ENCODE assay signal across 1 cellular context in the genomic region with DNA sequence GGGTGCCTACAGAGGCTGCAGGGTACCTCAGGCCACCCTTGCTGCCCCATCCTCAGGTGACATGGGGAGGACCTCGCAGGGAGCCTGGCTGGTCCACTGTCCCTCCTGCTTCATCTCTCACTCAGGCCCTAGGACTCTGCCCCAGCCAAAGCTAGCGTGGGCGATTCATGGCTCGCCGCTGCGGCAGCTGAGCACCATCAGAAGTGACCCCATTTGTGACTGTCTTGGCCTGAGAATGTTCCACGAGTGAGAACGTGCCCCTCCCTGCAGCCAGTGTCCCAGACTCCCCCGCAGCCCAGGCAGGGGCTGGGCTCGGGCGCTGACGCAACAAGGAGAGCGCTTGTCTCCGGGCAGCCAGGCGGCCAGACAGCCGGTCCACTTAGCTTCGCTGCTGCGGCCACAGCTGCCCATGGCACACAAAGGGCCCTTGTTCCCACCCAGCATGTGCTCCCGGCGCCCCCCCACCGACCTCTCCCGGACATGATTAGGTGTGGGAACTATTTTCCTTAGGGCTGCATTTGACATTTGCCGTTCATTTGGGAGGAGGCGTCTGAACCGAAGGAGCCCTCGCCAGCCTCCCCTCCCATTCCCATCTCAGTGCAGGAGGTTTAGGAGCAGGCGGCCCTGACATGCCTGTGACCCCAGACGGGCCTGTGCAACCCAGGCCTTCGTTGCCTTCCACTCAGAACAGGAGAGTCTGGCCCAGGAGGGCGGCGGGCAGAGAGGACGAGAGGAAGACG.
TF ChIP-seq lines count a peak whose summit lies in the region.

No MANE protein-coding gene starts in this region.

TF ChIP-seq in HepG2, 621 proteins besides CTCF, POLR2A, EP300 and RAD21 (continued from another document and continues in another):
- TF ChIP-seq KIAA2018 (CRISPR knock-in tag; IDR thresholded peaks at IDR 0.05; ENCODE audit: borderline replicate concordance) (no peak), ZNF503 (CRISPR knock-in tag; IDR thresholded peaks at IDR 0.05) (0 out of 2 replicates have a peak, but pooled peaks have one; percentile 36), CCDC6 (CRISPR knock-in tag; IDR thresholded peaks at IDR 0.05) (peak; percentile 70; the same call in 1 of the 2 replicates), SP2 (CRISPR knock-in tag; IDR thresholded peaks at IDR 0.05) (no peak), CENPX (CRISPR knock-in tag; IDR thresholded peaks at IDR 0.05) (no peak), CHD4 (IDR thresholded peaks at IDR 0.05; ENCODE audit: borderline replicate concordance, low read length) (no peak), ZMYM3 (CRISPR knock-in tag; IDR thresholded peaks at IDR 0.05) (no peak), SAFB2 (CRISPR knock-in tag; IDR thresholded peaks at IDR 0.05; ENCODE audit: borderline replicate concordance, low read depth) (no peak), GZF1 (CRISPR knock-in tag; IDR thresholded peaks at IDR 0.05) (no peak), IKZF1 (IDR thresholded peaks at IDR 0.05) (no peak), U2AF2 (IDR thresholded peaks at IDR 0.05; ENCODE audit: low read depth, low read length) (no peak), ZFAT (CRISPR knock-in tag; conservative IDR thresholded peaks at IDR 0.05) (no peak), ONECUT2 (CRISPR knock-in tag; IDR thresholded peaks at IDR 0.05) (no peak), ZFP36L1 (CRISPR knock-in tag; IDR thresholded peaks at IDR 0.05) (no peak), ZBTB8A (CRISPR knock-in tag; IDR thresholded peaks at IDR 0.05; ENCODE audit: borderline replicate concordance, low read depth) (no peak), ZNF383 (CRISPR knock-in tag; IDR thresholded peaks at IDR 0.05; ENCODE audit: borderline replicate concordance) (no peak), ZMYM4 (CRISPR knock-in tag; IDR thresholded peaks at IDR 0.05) (no peak), ZMAT5 (CRISPR knock-in tag; IDR thresholded peaks at IDR 0.05; ENCODE audit: borderline replicate concordance, low read depth) (no peak), HOXA7 (CRISPR knock-in tag; IDR thresholded peaks at IDR 0.05) (no peak), ZNF282 (IDR thresholded peaks at IDR 0.05; ENCODE audit: partially characterized antibody) (no peak), CEBPG (CRISPR knock-in tag; IDR thresholded peaks at IDR 0.05) (peak; percentile 95), ZNF12 (CRISPR knock-in tag; IDR thresholded peaks at IDR 0.05) (0 out of 2 replicates have a peak, but pooled peaks have one; percentile 33), ZNF598 (CRISPR knock-in tag; IDR thresholded peaks at IDR 0.05; ENCODE audit: borderline replicate concordance) (peak; percentile 70; the same call in 1 of the 2 replicates), ZNF256 (CRISPR knock-in tag; conservative IDR thresholded peaks at IDR 0.05) (no peak), MAF1 (CRISPR knock-in tag; IDR thresholded peaks at IDR 0.05; ENCODE audit: borderline replicate concordance) (no peak), BRCA1 (CRISPR knock-in tag; IDR thresholded peaks at IDR 0.05) (no peak), EHMT2 (IDR thresholded peaks at IDR 0.05; ENCODE audit: borderline replicate concordance, low read depth, low read length) (no peak), FOXO1 (CRISPR knock-in tag; IDR thresholded peaks at IDR 0.05) (no peak), ZC3H4 (CRISPR knock-in tag; IDR thresholded peaks at IDR 0.05; ENCODE audit: borderline replicate concordance) (no peak; the same call in 1 of the 2 replicates), ZNF546 (CRISPR knock-in tag; conservative IDR thresholded peaks at IDR 0.05) (0 out of 2 replicates have a peak, but pooled peaks have one; percentile 31), SETDB1 (CRISPR knock-in tag; IDR thresholded peaks at IDR 0.05; ENCODE audit: borderline replicate concordance) (no peak), TBX3 (IDR thresholded peaks at IDR 0.05; ENCODE audit: borderline replicate concordance) (no peak), ZNF441 (CRISPR knock-in tag; IDR thresholded peaks at IDR 0.05; ENCODE audit: borderline replicate concordance) (no peak), SMARCC2 (IDR thresholded peaks at IDR 0.05) (no peak)
- TF ChIP-seq, protein P1, sequence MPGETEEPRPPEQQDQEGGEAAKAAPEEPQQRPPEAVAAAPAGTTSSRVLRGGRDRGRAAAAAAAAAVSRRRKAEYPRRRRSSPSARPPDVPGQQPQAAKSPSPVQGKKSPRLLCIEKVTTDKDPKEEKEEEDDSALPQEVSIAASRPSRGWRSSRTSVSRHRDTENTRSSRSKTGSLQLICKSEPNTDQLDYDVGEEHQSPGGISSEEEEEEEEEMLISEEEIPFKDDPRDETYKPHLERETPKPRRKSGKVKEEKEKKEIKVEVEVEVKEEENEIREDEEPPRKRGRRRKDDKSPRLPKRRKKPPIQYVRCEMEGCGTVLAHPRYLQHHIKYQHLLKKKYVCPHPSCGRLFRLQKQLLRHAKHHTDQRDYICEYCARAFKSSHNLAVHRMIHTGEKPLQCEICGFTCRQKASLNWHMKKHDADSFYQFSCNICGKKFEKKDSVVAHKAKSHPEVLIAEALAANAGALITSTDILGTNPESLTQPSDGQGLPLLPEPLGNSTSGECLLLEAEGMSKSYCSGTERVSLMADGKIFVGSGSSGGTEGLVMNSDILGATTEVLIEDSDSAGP (CRISPR knock-in tag; IDR thresholded peaks at IDR 0.05; ENCODE audit: borderline replicate concordance), result peak; percentile 38; the same call in 1 of the 2 replicates
- TF ChIP-seq, protein P2, sequence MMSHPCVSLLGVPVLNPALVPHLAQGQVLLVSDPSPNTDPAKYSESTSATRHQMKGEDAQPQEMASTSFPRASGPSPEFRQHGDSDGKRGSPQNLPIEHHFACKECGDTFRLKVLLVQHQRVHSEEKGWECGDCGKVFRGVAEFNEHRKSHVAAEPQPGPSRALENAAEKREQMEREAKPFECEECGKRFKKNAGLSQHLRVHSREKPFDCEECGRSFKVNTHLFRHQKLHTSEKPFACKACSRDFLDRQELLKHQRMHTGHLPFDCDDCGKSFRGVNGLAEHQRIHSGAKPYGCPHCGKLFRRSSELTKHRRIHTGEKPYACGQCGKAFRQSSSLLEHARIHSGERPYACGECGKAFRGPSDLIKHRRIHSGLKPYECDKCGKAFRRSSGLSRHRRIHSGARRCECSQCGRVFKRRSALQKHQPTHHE (CRISPR knock-in tag; IDR thresholded peaks at IDR 0.05; ENCODE audit: borderline replicate concordance), result no peak
- TF ChIP-seq, protein P3, sequence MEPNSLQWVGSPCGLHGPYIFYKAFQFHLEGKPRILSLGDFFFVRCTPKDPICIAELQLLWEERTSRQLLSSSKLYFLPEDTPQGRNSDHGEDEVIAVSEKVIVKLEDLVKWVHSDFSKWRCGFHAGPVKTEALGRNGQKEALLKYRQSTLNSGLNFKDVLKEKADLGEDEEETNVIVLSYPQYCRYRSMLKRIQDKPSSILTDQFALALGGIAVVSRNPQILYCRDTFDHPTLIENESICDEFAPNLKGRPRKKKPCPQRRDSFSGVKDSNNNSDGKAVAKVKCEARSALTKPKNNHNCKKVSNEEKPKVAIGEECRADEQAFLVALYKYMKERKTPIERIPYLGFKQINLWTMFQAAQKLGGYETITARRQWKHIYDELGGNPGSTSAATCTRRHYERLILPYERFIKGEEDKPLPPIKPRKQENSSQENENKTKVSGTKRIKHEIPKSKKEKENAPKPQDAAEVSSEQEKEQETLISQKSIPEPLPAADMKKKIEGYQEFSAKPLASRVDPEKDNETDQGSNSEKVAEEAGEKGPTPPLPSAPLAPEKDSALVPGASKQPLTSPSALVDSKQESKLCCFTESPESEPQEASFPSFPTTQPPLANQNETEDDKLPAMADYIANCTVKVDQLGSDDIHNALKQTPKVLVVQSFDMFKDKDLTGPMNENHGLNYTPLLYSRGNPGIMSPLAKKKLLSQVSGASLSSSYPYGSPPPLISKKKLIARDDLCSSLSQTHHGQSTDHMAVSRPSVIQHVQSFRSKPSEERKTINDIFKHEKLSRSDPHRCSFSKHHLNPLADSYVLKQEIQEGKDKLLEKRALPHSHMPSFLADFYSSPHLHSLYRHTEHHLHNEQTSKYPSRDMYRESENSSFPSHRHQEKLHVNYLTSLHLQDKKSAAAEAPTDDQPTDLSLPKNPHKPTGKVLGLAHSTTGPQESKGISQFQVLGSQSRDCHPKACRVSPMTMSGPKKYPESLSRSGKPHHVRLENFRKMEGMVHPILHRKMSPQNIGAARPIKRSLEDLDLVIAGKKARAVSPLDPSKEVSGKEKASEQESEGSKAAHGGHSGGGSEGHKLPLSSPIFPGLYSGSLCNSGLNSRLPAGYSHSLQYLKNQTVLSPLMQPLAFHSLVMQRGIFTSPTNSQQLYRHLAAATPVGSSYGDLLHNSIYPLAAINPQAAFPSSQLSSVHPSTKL (CRISPR knock-in tag; IDR thresholded peaks at IDR 0.05), result 0 out of 2 replicates have a peak, but pooled peaks have one; percentile 40
- TF ChIP-seq, protein P4, sequence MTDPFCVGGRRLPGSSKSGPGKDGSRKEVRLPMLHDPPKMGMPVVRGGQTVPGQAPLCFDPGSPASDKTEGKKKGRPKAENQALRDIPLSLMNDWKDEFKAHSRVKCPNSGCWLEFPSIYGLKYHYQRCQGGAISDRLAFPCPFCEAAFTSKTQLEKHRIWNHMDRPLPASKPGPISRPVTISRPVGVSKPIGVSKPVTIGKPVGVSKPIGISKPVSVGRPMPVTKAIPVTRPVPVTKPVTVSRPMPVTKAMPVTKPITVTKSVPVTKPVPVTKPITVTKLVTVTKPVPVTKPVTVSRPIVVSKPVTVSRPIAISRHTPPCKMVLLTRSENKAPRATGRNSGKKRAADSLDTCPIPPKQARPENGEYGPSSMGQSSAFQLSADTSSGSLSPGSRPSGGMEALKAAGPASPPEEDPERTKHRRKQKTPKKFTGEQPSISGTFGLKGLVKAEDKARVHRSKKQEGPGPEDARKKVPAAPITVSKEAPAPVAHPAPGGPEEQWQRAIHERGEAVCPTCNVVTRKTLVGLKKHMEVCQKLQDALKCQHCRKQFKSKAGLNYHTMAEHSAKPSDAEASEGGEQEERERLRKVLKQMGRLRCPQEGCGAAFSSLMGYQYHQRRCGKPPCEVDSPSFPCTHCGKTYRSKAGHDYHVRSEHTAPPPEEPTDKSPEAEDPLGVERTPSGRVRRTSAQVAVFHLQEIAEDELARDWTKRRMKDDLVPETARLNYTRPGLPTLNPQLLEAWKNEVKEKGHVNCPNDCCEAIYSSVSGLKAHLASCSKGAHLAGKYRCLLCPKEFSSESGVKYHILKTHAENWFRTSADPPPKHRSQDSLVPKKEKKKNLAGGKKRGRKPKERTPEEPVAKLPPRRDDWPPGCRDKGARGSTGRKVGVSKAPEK (CRISPR knock-in tag; IDR thresholded peaks at IDR 0.05; ENCODE audit: borderline replicate concordance), result no peak
